In the genomic region with DNA sequence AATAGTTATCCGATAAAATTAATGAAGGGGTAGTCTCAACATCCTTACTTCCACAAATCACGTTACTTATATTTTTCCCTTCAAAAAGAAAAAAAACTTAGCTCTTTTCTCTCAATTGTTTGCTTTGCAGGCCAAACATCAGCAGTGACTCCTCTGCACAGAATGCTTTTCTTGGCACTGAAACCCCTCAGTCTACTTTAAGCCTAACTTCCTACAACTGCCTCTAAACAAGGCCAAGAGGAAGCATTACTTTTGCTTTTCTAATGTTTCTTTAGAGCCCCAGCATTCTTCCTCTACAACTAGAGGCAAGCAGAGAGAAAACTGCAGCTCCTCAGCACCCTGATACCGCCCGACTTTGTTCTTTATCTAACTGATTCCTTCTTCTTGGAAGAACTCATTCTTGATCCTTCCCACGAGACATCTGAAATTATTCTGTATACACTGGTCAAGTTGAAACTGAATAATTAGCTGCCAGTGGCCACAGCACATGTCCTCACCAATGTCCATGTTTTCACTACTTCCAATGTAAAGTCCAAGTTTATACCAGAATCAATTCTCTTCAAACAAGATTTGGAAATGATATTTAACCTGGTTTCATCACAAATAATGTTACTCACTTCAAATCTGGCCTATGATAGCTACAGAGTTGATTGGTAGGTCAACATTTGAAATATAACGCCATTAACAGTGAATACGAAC, we compare ENCODE assay signal across 1 cellular context.
TF ChIP-seq lines count a peak whose summit lies in the region.

No MANE protein-coding gene starts in this region.

TF ChIP-seq in SK-N-SH, 30 proteins besides CTCF, POLR2A, EP300 and RAD21 (continued from another document):
- TF ChIP-seq, protein P1, sequence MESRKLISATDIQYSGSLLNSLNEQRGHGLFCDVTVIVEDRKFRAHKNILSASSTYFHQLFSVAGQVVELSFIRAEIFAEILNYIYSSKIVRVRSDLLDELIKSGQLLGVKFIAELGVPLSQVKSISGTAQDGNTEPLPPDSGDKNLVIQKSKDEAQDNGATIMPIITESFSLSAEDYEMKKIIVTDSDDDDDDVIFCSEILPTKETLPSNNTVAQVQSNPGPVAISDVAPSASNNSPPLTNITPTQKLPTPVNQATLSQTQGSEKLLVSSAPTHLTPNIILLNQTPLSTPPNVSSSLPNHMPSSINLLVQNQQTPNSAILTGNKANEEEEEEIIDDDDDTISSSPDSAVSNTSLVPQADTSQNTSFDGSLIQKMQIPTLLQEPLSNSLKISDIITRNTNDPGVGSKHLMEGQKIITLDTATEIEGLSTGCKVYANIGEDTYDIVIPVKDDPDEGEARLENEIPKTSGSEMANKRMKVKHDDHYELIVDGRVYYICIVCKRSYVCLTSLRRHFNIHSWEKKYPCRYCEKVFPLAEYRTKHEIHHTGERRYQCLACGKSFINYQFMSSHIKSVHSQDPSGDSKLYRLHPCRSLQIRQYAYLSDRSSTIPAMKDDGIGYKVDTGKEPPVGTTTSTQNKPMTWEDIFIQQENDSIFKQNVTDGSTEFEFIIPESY (IDR thresholded peaks at IDR 0.05; ENCODE audit: borderline replicate concordance, low read depth), result no peak
- no peak for TF ChIP-seq SIN3A (IDR thresholded peaks at IDR 0.05; ENCODE audit: borderline replicate concordance, low read depth, low read length)
- no peak for TF ChIP-seq RFX5 (IDR thresholded peaks at IDR 0.05; ENCODE audit: low read length)
- peak; percentile 4; the same call in 1 of the 2 replicates for TF ChIP-seq ELF1 (IDR thresholded peaks at IDR 0.05)
- TF ChIP-seq, protein P2, sequence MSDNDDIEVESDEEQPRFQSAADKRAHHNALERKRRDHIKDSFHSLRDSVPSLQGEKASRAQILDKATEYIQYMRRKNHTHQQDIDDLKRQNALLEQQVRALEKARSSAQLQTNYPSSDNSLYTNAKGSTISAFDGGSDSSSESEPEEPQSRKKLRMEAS (IDR thresholded peaks at IDR 0.05; ENCODE audit: low read depth), result peak; percentile 24; the same call in 1 of the 2 replicates
- TF ChIP-seq, protein P3, sequence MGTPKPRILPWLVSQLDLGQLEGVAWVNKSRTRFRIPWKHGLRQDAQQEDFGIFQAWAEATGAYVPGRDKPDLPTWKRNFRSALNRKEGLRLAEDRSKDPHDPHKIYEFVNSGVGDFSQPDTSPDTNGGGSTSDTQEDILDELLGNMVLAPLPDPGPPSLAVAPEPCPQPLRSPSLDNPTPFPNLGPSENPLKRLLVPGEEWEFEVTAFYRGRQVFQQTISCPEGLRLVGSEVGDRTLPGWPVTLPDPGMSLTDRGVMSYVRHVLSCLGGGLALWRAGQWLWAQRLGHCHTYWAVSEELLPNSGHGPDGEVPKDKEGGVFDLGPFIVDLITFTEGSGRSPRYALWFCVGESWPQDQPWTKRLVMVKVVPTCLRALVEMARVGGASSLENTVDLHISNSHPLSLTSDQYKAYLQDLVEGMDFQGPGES (IDR thresholded peaks at IDR 0.05; ENCODE audit: low read depth, low read length), result no peak
- no peak for TF ChIP-seq EZH2phosphoT487 (IDR thresholded peaks at IDR 0.05; ENCODE audit: borderline replicate concordance, low read depth)
- TF ChIP-seq JUND (IDR thresholded peaks at IDR 0.05), result peak; percentile 72
- no peak; the same call in 1 of the 2 replicates for TF ChIP-seq POLR2AphosphoS5 (IDR thresholded peaks at IDR 0.05; ENCODE audit: low read depth, low read length)
- TF ChIP-seq YY1 (IDR thresholded peaks at IDR 0.05; ENCODE audit: low read depth), result no peak
- TF ChIP-seq RCOR1 (IDR thresholded peaks at IDR 0.05; ENCODE audit: low read length), result no peak
- TF ChIP-seq TCF12 (IDR thresholded peaks at IDR 0.05), result peak; percentile 66
- no peak for TF ChIP-seq NRF1 (IDR thresholded peaks at IDR 0.05; ENCODE audit: low read depth, low read length)
- TF ChIP-seq, protein P4, sequence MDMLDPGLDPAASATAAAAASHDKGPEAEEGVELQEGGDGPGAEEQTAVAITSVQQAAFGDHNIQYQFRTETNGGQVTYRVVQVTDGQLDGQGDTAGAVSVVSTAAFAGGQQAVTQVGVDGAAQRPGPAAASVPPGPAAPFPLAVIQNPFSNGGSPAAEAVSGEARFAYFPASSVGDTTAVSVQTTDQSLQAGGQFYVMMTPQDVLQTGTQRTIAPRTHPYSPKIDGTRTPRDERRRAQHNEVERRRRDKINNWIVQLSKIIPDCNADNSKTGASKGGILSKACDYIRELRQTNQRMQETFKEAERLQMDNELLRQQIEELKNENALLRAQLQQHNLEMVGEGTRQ (IDR thresholded peaks at IDR 0.05; ENCODE audit: borderline replicate concordance, low read depth, low read length), result no peak
- no peak for TF ChIP-seq SMC3 (IDR thresholded peaks at IDR 0.05; ENCODE audit: low read depth, low read length)
- TF ChIP-seq GABPA (IDR thresholded peaks at IDR 0.05; ENCODE audit: low read depth), result no peak
- TF ChIP-seq TEAD4 (IDR thresholded peaks at IDR 0.05; ENCODE audit: borderline replicate concordance, insufficient read depth), result peak; percentile 56; the same call in 1 of the 2 replicates
